In genomic region chr3:12275974-12276373, GRCh38 we compare ENCODE assay signal across 19 cellular contexts.
"Had no signal": no experiment of that assay in that cellular context is flagged by ENCODE, and none has a peak within 500 bp of the region (broad histone marks: within the 10 kb centered on the region; RNA-seq: fewer than 3 reads in every experiment).

No MANE protein-coding gene starts in this region.

- H3K27ac ChIP-seq: KMS-11, RWPE1 had no signal

- H3K9me2 ChIP-seq: SK-N-SH had no signal

- H3K9me3 ChIP-seq: SK-N-SH had no signal

- H3K4me2 ChIP-seq: KMS-11, SK-N-SH had no signal

- DNase-seq: Kasumi-1, MM.1S, NCI-H1092 treated with DMSO at 0.1 percent for 48 hours, NCI-H1436, NCI-H187, NCI-H2029, NCI-H2081 treated with DMSO at 0.1 percent for 48 hours, NCI-H2171, NCI-H226, NCI-H446, NCI-H510A, NCI-H524 treated with DMSO at 0.1 percent for 48 hours, NCI-H69, NCI-H774, SHP77, SK-N-SH, SW 1271 had no signal
